ENCODE assay signal across 1 cellular context in the genomic region with DNA sequence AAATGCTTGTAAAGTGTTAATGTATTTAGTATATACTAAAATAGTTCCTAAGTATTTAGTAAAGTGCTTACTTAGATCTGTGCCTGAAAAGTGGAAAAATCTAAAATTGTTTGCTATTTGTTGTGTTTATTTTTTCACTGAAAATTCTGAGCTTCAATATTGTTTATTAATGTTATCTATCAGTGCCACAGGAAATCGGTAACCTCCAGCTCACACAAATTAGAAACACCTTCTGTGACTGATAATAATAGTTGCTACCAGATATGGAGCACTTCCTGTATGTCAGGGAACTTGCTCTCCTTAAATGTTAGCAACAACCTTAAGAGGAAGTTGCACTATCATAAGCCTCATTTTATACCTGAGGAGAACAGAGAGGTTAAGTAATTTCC.
TF ChIP-seq lines count a peak whose summit lies in the region.

No MANE protein-coding gene starts in this region.

TF ChIP-seq in endothelial cell of umbilical vein, 7 proteins besides CTCF, POLR2A, EP300 and RAD21:
- no peak for TF ChIP-seq FOS (IDR thresholded peaks at IDR 0.05; ENCODE audit: borderline replicate concordance, insufficient read depth, low read length)
- TF ChIP-seq, protein P1, sequence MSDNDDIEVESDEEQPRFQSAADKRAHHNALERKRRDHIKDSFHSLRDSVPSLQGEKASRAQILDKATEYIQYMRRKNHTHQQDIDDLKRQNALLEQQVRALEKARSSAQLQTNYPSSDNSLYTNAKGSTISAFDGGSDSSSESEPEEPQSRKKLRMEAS (IDR thresholded peaks at IDR 0.05; ENCODE audit: insufficient read depth, insufficient read length): no peak
- no peak for TF ChIP-seq MYC (IDR thresholded peaks at IDR 0.05; ENCODE audit: low read depth, low read length)
- TF ChIP-seq EZH2 (IDR thresholded peaks at IDR 0.05; ENCODE audit: borderline replicate concordance, low read depth, low read length, severe bottlenecking): no peak
- TF ChIP-seq GATA2 (IDR thresholded peaks at IDR 0.05; ENCODE audit: insufficient read depth, insufficient read length, low read depth, low read length): no peak
- no peak for TF ChIP-seq JUN (IDR thresholded peaks at IDR 0.05; ENCODE audit: borderline replicate concordance, insufficient read depth, insufficient read length, low read depth)
- no peak for TF ChIP-seq POLR2AphosphoS5 (IDR thresholded peaks at IDR 0.05; ENCODE audit: insufficient read depth, low read depth, low read length)
